Comparison of ENCODE assay signal across 1 cellular context in the genomic region with DNA sequence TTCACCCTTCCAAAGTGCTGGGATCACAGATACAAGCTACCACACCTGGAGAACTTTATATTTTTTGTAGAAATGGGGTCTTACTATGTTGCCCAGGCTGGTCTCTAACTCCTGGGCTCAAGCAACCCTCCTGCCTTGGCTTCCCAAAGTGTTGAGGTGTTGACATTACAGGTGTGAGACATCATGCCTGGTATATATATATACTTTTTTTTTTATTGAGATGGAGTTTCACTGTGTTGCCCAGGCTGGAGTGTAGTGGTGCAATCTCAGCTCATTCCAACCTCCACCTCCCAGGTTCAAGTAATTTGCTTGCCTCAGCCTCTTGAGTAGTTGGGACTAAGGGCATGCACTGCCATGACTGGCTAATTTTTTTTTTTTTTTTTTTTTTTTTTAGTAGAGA.
TF ChIP-seq lines count a peak whose summit lies in the region.

No MANE protein-coding gene starts in this region.

TF ChIP-seq in K562, 482 proteins besides CTCF, POLR2A, EP300 and RAD21:
- TF ChIP-seq BCOR (IDR thresholded peaks at IDR 0.05) (peak; percentile 19; the same call in 1 of the 2 replicates), ZNF121 (CRISPR knock-in tag; conservative IDR thresholded peaks at IDR 0.05) (peak; percentile 84), SMARCC2 (IDR thresholded peaks at IDR 0.05; ENCODE audit: low read depth) (no peak), ELF1 (tag; IDR thresholded peaks at IDR 0.05) (no peak)
TF ChIP-seq in K562: peak in this region for 2.
